ENCODE assay signal across 18 cellular contexts in the genomic region with DNA sequence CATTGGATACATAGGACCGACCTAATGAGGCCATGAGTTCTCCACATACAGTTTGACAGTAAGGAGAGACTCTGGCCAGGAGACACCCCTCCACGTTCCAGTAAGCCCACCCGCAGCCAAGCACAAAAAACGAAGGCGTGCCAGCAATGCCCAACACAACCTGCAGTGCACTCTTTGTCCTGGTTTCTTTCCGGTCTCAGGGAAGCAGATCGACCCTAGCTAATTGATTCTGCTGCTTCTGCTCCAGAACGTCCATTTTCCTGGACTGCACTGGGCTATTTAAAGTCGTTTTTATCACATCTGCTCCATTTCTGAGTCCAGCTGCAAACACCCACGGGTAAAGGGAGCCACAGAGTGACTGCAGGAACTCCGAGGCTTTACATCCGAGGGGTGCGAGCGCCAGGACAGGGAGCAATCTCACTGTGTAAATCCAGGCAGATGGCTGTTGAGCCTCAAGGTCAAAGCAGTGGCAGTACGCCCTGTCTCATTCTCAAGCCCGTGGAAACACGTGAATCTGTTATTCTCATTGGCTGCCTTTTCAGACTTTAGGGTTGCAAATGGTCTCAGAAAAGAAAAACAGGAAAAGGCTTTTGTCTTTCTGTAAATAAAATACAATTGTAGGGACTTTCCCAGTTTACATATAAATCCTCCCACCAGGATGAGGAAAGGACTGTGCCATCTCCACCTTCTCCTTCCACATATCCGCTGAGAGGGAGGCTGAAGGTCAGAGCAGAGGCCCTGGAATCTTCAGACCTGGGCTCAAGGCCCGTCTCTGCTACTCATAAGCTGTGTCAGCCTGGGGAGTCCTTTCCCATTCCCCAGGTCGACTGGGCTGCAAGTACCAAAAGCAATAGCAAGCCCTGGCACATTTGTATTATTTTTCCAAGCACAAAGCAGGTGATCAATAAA. TPM values are rescaled to one million over a fixed set of nuclear protein-coding genes. Genes with fewer than 3 reads are reported as not detected.
DNase-seq lines count a peak whose midpoint lies in the region; ATAC-seq, FAIRE-seq and TF ChIP-seq lines count a peak whose summit lies in the region.
"Had no signal": no experiment of that assay in that cellular context is flagged by ENCODE, and none has a peak within 500 bp of the region (broad histone marks: within the 10 kb centered on the region; RNA-seq: fewer than 3 reads in every experiment).

No MANE protein-coding gene starts in this region.

- DNase-seq in DMS153 (lab: John Stamatoyannopoulos, UW), result peak; percentile 56
- DNase-seq in NCI-H1092 treated with DMSO at 0.1 percent for 48 hours (lab: John Stamatoyannopoulos, UW), result peak; percentile 78
- DNase-seq in dermis blood vessel endothelial cell, result peak; percentile 58
- DNase-seq in HepG2 (ENCODE audit: low spot score), result no peak
- DNase-seq in D721Med (ENCODE audit: insufficient read length, low spot score), result no peak
- DNase-seq in foreskin fibroblast, result no peak
- DNase-seq in effector CD4-positive, alpha-beta T cell, result no peak
- DNase-seq: activated CD8-positive, alpha-beta T cell treated with anti-CD3 and anti-CD28 coated beads for 36 hours; amygdala; Kasumi-1; NCI-H1436; NCI-H510A; PC-9 had no signal

- H3K9me3 ChIP-seq in HepG2 (ENCODE audit: low read length), result no peaks in the 10 kb centered on the region
- H3K9me3 ChIP-seq: prostate gland had no signal

- H3K9ac ChIP-seq in HepG2 (ENCODE audit: insufficient read depth, low read depth, low read length), result no peak overlapping the region

- CTCF ChIA-PET in HepG2 (lab: Yijun Ruan, JAX; ENCODE audit: low intra/inter-chr PET ratio, low total read pairs), result no interaction called here

- TF ChIP-seq EP300 in HepG2 (IDR thresholded peaks at IDR 0.05; ENCODE audit: low read depth in 2 of 2, low read length in 2 of 2) (no peak), HepG2 (CRISPR knock-in tag; IDR thresholded peaks at IDR 0.05; ENCODE audit: borderline replicate concordance) (no peak)

- BruUV-seq in HepG2 (replicated peaks; lab: Mats Ljungman, UMichigan), result no TSS peak

- no peak for TF ChIP-seq RAD21 in HepG2 (CRISPR knock-in tag; IDR thresholded peaks at IDR 0.05)

- no peak for TF ChIP-seq POLR2A in HepG2 (IDR thresholded peaks at IDR 0.05; ENCODE audit: insufficient read depth in 1 of 2, low read depth in 2 of 2, low read length in 2 of 2)

- in situ Hi-C loops in HepG2 (cut with HindIII; ENCODE audit: extremely low pct_ligation_motif_present, low pct_unique_long_range_greater_than_20kb), result no loop called here

- TF ChIP-seq CTCF in HepG2 (CRISPR knock-in tag; IDR thresholded peaks at IDR 0.05) (no peak), D721Med (IDR thresholded peaks at IDR 0.05; ENCODE audit: insufficient read depth, missing control alignments) (no peak), foreskin fibroblast (IDR thresholded peaks at IDR 0.05; ENCODE audit: low read depth, low read length) (no peak)

- no peak overlapping the region for H2AFZ ChIP-seq in HepG2 (ENCODE audit: low read length)
- H2AFZ ChIP-seq: PC-9 had no signal

- POLR2A ChIA-PET in HepG2 (lab: Yijun Ruan, JAX), result no interaction called here

- intact Hi-C loops in HepG2 (cut with micrococcal nuclease; ENCODE audit: unreplicated experiment), result no loop called here

- H3K27me3 ChIP-seq in HepG2 (ENCODE audit: control insufficient read depth in 1 of 2, insufficient read depth in 2 of 2, low read length in 2 of 2), result peaks cover 1 to 38% of the 10 kb centered on the region in 2 experiments; a peak in 3 of 5 replicates

- no peaks in the 10 kb centered on the region for H3K79me2 ChIP-seq in HepG2 (ENCODE audit: insufficient read depth, low read length)

- 13% methylated on average over 20 of the region's 20 CpGs for WGBS in HepG2 (ENCODE audit: low lambda C conversion rate)

- no peak overlapping the region for H3K4me2 ChIP-seq in HepG2 (ENCODE audit: low read depth, low read length)
- H3K4me2 ChIP-seq: PC-9 had no signal

- no peaks in the 10 kb centered on the region for H3K36me3 ChIP-seq in HepG2 (replicated peaks in 1 of 2; ENCODE audit: control insufficient read depth in 1 of 2, insufficient read depth in 2 of 2, low read length in 2 of 2)
- H3K36me3 ChIP-seq: prostate gland had no signal

- FAIRE-seq in HepG2 (lab: Jason Lieb, UNC) (no peak), D721Med (lab: Jason Lieb, UNC) (no peak)

- H3K4me1 ChIP-seq in HepG2 (ENCODE audit: insufficient read depth, low read length), result no peaks in the 10 kb centered on the region
- H3K4me1 ChIP-seq: prostate gland had no signal

- H3K4me3 ChIP-seq in HepG2 (replicated peaks in 1 of 3; ENCODE audit: insufficient read depth in 1 of 3, low read depth in 2 of 3, low read length in 3 of 3), result no peak overlapping the region
- no peak overlapping the region for H3K4me3 ChIP-seq in foreskin fibroblast (ENCODE audit: low read depth in 1 of 2, low read length in 2 of 2)
- H3K4me3 ChIP-seq: coronary artery, PC-9, prostate gland had no signal

- ATAC-seq in HepG2, result peak; percentile 65
- ATAC-seq in GM18519 (IDR thresholded peaks at IDR 0.05; ENCODE audit: low FRiP score, unreplicated experiment), result no peak
- ATAC-seq: activated CD8-positive, alpha-beta T cell treated with anti-CD3 and anti-CD28 coated beads for 36 hours; activated T-helper 17 cell treated with anti-CD3 and anti-CD28 coated beads, Interleukin-2, amount 50 U/mL, for 72 hours had no signal

- no peak overlapping the region for H3K27ac ChIP-seq in HepG2 (ENCODE audit: extremely low read length, insufficient read depth, low read length)
- H3K27ac ChIP-seq: coronary artery, PC-9, prostate gland, VCaP had no signal

- no peaks in the 10 kb centered on the region for H4K20me1 ChIP-seq in HepG2 (ENCODE audit: insufficient read depth, low read length)

TF ChIP-seq in HepG2, 621 proteins besides CTCF, POLR2A, EP300 and RAD21 (continues in another document):
- TF ChIP-seq ISL2 (CRISPR knock-in tag; IDR thresholded peaks at IDR 0.05), result no peak
- TF ChIP-seq GPN1 (CRISPR knock-in tag; IDR thresholded peaks at IDR 0.05; ENCODE audit: borderline replicate concordance), result no peak
- no peak for TF ChIP-seq ZNF367 (CRISPR knock-in tag; IDR thresholded peaks at IDR 0.05; ENCODE audit: borderline replicate concordance)
- no peak for TF ChIP-seq E2F1 (CRISPR knock-in tag; IDR thresholded peaks at IDR 0.05)
- TF ChIP-seq ZNF768 (CRISPR knock-in tag; IDR thresholded peaks at IDR 0.05), result no peak
- no peak for TF ChIP-seq ZNF781 (CRISPR knock-in tag; IDR thresholded peaks at IDR 0.05; ENCODE audit: borderline replicate concordance, not compliant biosample characterization)
- TF ChIP-seq MAX (IDR thresholded peaks at IDR 0.05), result 0 out of 2 replicates have a peak, but pooled peaks have one; percentile 37
- no peak for TF ChIP-seq ZMAT5 (CRISPR knock-in tag; IDR thresholded peaks at IDR 0.05; ENCODE audit: borderline replicate concordance, low read depth)

RNA-seq across cellular contexts. Expression of gene TMEM163, which starts 40.7 kb away (rescaled TPM):
- total RNA-seq in dermis blood vessel endothelial cell, result 0.09 and 0.34 TPM in 2 replicates
- total RNA-seq in HepG2 (2016; rRNA removed; fragmentation: Illumina TruSeq; extraction: Trizol), result not detected in 2 replicates
- not detected in 2 replicates for total RNA-seq in HepG2 (2016; cell fraction: cytosol; rRNA removed; fragmentation: Illumina TruSeq; extraction: Trizol; ENCODE audit: low read depth)
- not detected in 2 replicates for total RNA-seq in HepG2 (2016; cell fraction: insoluble cytoplasmic fraction; rRNA removed; fragmentation: Illumina TruSeq; extraction: Trizol)
- total RNA-seq in HepG2 (2016; cell fraction: membrane; rRNA removed; fragmentation: Illumina TruSeq; extraction: Trizol), result not detected in 2 replicates
- total RNA-seq in HepG2 (2016; cell fraction: nucleus; rRNA removed; fragmentation: Illumina TruSeq; extraction: Trizol), result not detected in 2 replicates
- 0.05 TPM in 1 of 2 replicates, not detected in the other for polyA plus RNA-seq in HepG2 (2011; rRNA removed)
- polyA plus RNA-seq in HepG2 (2011; cell fraction: cytosol; rRNA removed), result not detected in 2 replicates
- not detected in 2 replicates for polyA plus RNA-seq in HepG2 (2011; cell fraction: nucleus; rRNA removed)
- 0.09 TPM in 1 of 2 replicates, not detected in the other for polyA plus RNA-seq in HepG2 (2012)
- polyA plus RNA-seq in HepG2 (2016; cell fraction: cytosol; fragmentation: Illumina TruSeq; extraction: Trizol; ENCODE audit: low read depth), result not detected in 2 replicates
- not detected in 2 replicates for polyA plus RNA-seq in HepG2 (2016; cell fraction: insoluble cytoplasmic fraction; fragmentation: Illumina TruSeq; extraction: Trizol; ENCODE audit: low read depth)
- polyA plus RNA-seq in HepG2 (2016; cell fraction: membrane; fragmentation: Illumina TruSeq; extraction: Trizol; ENCODE audit: low read depth), result not detected in 2 replicates
- not detected in 2 replicates for polyA plus RNA-seq in HepG2 (2016; cell fraction: nucleus; fragmentation: Illumina TruSeq; extraction: Trizol; ENCODE audit: insufficient read depth, low read depth)
- not detected in 2 replicates for polyA minus RNA-seq in HepG2 (2011; rRNA and poly(A)+ RNA removed; ENCODE audit: low replicate concordance)
- polyA minus RNA-seq in HepG2 (2011; cell fraction: cytosol; rRNA and poly(A)+ RNA removed), result not detected in 2 replicates
- polyA minus RNA-seq in HepG2 (2011; cell fraction: nucleus; rRNA and poly(A)+ RNA removed), result not detected in 2 replicates
- total RNA-seq: activated CD8-positive, alpha-beta T cell treated with anti-CD3 and anti-CD28 coated beads for 36 hours had no signal

Comparison
In these comparisons a context has a peak if more than half of its experiments do, and no peak if none do; other contexts are left out.
1. DNase-seq: peak in DMS153 (single experiment), NCI-H1092 treated with DMSO at 0.1 percent for 48 hours (single experiment) and dermis blood vessel endothelial cell (single experiment); none in HepG2 (single experiment), D721Med (single experiment), foreskin fibroblast (0 of 2) and effector CD4-positive, alpha-beta T cell (single experiment).